Comparison of ENCODE assay signal across 8 cellular contexts in the genomic region with DNA sequence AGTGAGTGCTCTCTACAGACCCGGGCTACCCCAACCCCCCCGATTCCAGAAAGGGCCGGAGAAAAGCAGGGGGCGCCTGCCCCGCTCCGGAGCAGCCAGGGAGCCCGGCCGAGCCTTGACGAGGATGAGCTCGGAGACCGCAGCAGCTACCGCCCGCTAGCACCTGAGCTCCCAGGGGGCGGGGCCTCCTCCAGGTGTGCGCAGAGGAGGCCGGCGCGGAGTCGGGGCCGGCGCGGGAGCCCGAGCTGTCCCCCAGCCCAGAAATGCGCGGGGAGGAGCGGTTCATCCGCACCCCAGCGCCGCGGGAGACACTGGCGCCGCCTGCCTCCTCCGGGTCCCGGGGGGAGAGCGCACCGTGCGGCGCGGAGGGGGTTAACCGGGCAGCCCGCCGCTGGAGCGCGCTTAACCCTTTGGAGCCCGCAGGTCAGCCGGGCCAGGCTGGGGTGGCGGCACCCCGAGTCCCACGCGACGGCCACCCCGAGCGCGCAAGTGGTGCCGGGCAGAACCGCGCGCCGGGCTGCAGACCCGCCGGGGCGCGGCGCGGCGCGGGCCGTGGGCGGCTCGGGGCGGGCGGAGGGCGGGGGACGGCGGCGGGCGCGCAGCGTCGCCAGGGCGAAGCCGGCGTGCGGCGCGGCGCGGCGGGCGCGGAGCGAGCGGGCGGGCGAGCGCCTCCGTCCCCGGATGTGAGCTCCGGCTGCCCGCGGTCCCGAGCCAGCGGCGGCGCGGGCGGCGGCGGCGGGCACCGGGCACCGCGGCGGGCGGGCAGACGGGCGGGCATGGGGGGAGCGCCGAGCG. TPM values are rescaled to one million over a fixed set of nuclear protein-coding genes. Genes with fewer than 3 reads are reported as not detected.
DNase-seq lines count a peak whose midpoint lies in the region; ATAC-seq and TF ChIP-seq lines count a peak whose summit lies in the region.

A gene (plus strand): TSS at position 615 of the 795 bp plus-strand sequence. CDS start 556 bp downstream, outside the sequence.

- no peaks in the 10 kb centered on the region for H3K4me1 ChIP-seq in RWPE2 (ENCODE audit: insufficient read depth, poor library complexity, severe bottlenecking)

- peaks cover 48% of the 10 kb centered on the region for H3K27me3 ChIP-seq in RWPE2 (ENCODE audit: insufficient read depth, poor library complexity, severe bottlenecking)

- H3K36me3 ChIP-seq in RWPE2 (ENCODE audit: low read depth) = no peaks in the 10 kb centered on the region

- no peaks in the 10 kb centered on the region for H3K36me3 Mint-ChIP-seq in naive thymus-derived CD8-positive, alpha-beta T cell

- no peak for TF ChIP-seq CTCF in RWPE2 (IDR thresholded peaks at IDR 0.05; ENCODE audit: poor library complexity, severe bottlenecking)
- no peak for TF ChIP-seq CTCF in epithelial cell of proximal tubule (conservative IDR thresholded peaks at IDR 0.05; ENCODE audit: low read depth, low read length)

- POLR2A ChIA-PET in naive thymus-derived CD8-positive, alpha-beta T cell (lab: Charles Lee) = no interaction called here

- no peaks in the 10 kb centered on the region for H3K9me3 Mint-ChIP-seq in naive thymus-derived CD8-positive, alpha-beta T cell

- H3K27me3 Mint-ChIP-seq in naive thymus-derived CD8-positive, alpha-beta T cell = peaks cover 37 to 82% (median 56%) of the 10 kb centered on the region in 5 donors

- ATAC-seq in RWPE2 (ENCODE audit: low read depth) = peak; percentile 80
- ATAC-seq in naive thymus-derived CD8-positive, alpha-beta T cell = peak; percentile 22 to 37
- no peak for ATAC-seq in GM18858 (IDR thresholded peaks at IDR 0.05; ENCODE audit: unreplicated experiment)
- ATAC-seq in GM21367 (IDR thresholded peaks at IDR 0.05; ENCODE audit: unreplicated experiment) = no peak

- H3K27ac ChIP-seq in RWPE2 (ENCODE audit: poor library complexity, severe bottlenecking) = no peak within 1 kb of the TSS

- peaks cover 2 to 11% (median 9%) of the 10 kb centered on the region in 4 donors for H3K4me1 Mint-ChIP-seq in naive thymus-derived CD8-positive, alpha-beta T cell

- H3K9me3 ChIP-seq in RWPE2 (ENCODE audit: severe bottlenecking) = no peaks in the 10 kb centered on the region

- peak within 1 kb of the TSS in 2 of 10 donors; percentile 35 to 37 for H3K27ac Mint-ChIP-seq in naive thymus-derived CD8-positive, alpha-beta T cell

- DNase-seq in stimulated activated CD4-positive, alpha-beta T cell treated with anti-CD3 and anti-CD28 coated beads, Interleukin-12 subunit alpha, Interleukin-12 subunit beta, amount 100 ng/mL, for 4 hours = peak; percentile 24
- no peak for DNase-seq in stimulated activated CD4-positive, alpha-beta T cell treated with anti-CD3 and anti-CD28 coated beads, Interleukin-4, amount 100 ng/mL, for 24 hours
- no peak for DNase-seq in RWPE2 (ENCODE audit: low spot score)
- no peak for DNase-seq in epithelial cell of proximal tubule (ENCODE audit: low read depth)
- DNase-seq in naive thymus-derived CD8-positive, alpha-beta T cell = no peak
- no peak for DNase-seq in cerebellar nuclear complex (lab: John Stamatoyannopoulos, UW)

- peak within 1 kb of the TSS; percentile 49 to 76 (median 70) for H3K4me3 Mint-ChIP-seq in naive thymus-derived CD8-positive, alpha-beta T cell

- H3K4me3 ChIP-seq in RWPE2 (ENCODE audit: severe bottlenecking) = peak within 1 kb of the TSS; percentile 49
- H3K4me3 ChIP-seq in epithelial cell of proximal tubule (ENCODE audit: low read depth, low read length) = peak within 1 kb of the TSS; percentile 64

RNA-seq across cellular contexts. Expression of the gene that starts here (rescaled TPM):
- 0.07 and 1.9 TPM in 2 replicates for total RNA-seq in epithelial cell of proximal tubule
- not detected for total RNA-seq in naive thymus-derived CD8-positive, alpha-beta T cell
- polyA plus RNA-seq in naive thymus-derived CD8-positive, alpha-beta T cell = not detected

Comparison
In these comparisons a context has a peak if more than half of its experiments do, and no peak if none do; other contexts are left out.
1. Peak in ATAC-seq in naive thymus-derived CD8-positive, alpha-beta T cell; RNA of the gene not detected or under 1 TPM.